ENCODE assay signal across 8 cellular contexts in genomic region chr2:230327418-230328154, GRCh38. TPM values are rescaled to one million over a fixed set of nuclear protein-coding genes. Genes with fewer than 3 reads are reported as not detected.
DNase-seq lines count a peak whose midpoint lies in the region; ATAC-seq, FAIRE-seq and TF ChIP-seq lines count a peak whose summit lies in the region.

No MANE protein-coding gene starts in this region.

- H3K36me3 Mint-ChIP-seq in CD14-positive monocyte = peaks cover 9 to 22% of the 10 kb centered on the region in 2 donors
- H3K36me3 Mint-ChIP-seq in activated CD4-positive, alpha-beta memory T cell treated with anti-CD3 and anti-CD28 coated beads, Interleukin-2, amount 10 ng/mL, durations not matched to agents 7 days and 5 days (ENCODE audit: low read depth) = peaks cover 72% of the 10 kb centered on the region

- H3K36me3 ChIP-seq in keratinocyte (ENCODE audit: control insufficient read depth in 2 of 2, extremely low read depth in 1 of 2, insufficient read depth in 2 of 2, low read length in 2 of 2) (no peaks in the 10 kb centered on the region), testis (ENCODE audit: low read depth, missing control alignments) (no peaks in the 10 kb centered on the region)

- POLR2A ChIA-PET in activated CD4-positive, alpha-beta memory T cell treated with anti-CD3 and anti-CD28 coated beads, Interleukin-2, amount 10 ng/mL, durations not matched to agents 7 days and 5 days (lab: Charles Lee) = interaction anchor here (0.7 to 5.5 kb wide), 33 partner anchors 9 to 466 kb away, joined by 3 to 56 read pairs (median 5); partner anchors contain the start of genes SP100, SP110 and SP140

- H3K4me1 ChIP-seq in keratinocyte (ENCODE audit: control insufficient read depth, extremely low read depth, insufficient read depth, low read length) = peaks cover 16% of the 10 kb centered on the region
- peaks cover 3% of the 10 kb centered on the region for H3K4me1 ChIP-seq in testis

- no peaks in the 10 kb centered on the region for H3K9me1 ChIP-seq in keratinocyte (ENCODE audit: control insufficient read depth, extremely low read depth, insufficient read depth, low read length)

- peak overlapping the region; percentile 98 to 100 (median 99) for H3K27ac Mint-ChIP-seq in CD14-positive monocyte
- peak overlapping the region; percentile 90 for H3K27ac Mint-ChIP-seq in activated CD4-positive, alpha-beta memory T cell treated with anti-CD3 and anti-CD28 coated beads, Interleukin-2, amount 10 ng/mL, durations not matched to agents 7 days and 5 days

- H3K27ac ChIP-seq in keratinocyte (ENCODE audit: control insufficient read depth, insufficient read depth, low read length) (peak overlapping the region; percentile 83), testis (no peak overlapping the region)

- H2AFZ ChIP-seq in keratinocyte (ENCODE audit: control insufficient read depth, low read length) = peak overlapping the region; percentile 96

- TF ChIP-seq POLR2A in testis (IDR thresholded peaks at IDR 0.05) = no peak

- H3K4me3 Mint-ChIP-seq in CD14-positive monocyte = peak overlapping the region; percentile 80 to 95
- peak overlapping the region; percentile 89 for H3K4me3 Mint-ChIP-seq in activated CD4-positive, alpha-beta memory T cell treated with anti-CD3 and anti-CD28 coated beads, Interleukin-2, amount 10 ng/mL, durations not matched to agents 7 days and 5 days

- peak overlapping the region; percentile 97 for H3K4me2 ChIP-seq in keratinocyte (ENCODE audit: control insufficient read depth, extremely low read depth, insufficient read depth, low read depth, low read length)

- no peaks in the 10 kb centered on the region for H3K27me3 ChIP-seq in keratinocyte (ENCODE audit: control insufficient read depth, extremely low read depth, insufficient read depth, low read length)
- no peaks in the 10 kb centered on the region for H3K27me3 ChIP-seq in testis

- peaks cover 4 to 16% (median 7%) of the 10 kb centered on the region in 7 donors for H3K9me3 Mint-ChIP-seq in CD14-positive monocyte
- H3K9me3 Mint-ChIP-seq in activated CD4-positive, alpha-beta memory T cell treated with anti-CD3 and anti-CD28 coated beads, Interleukin-2, amount 10 ng/mL, durations not matched to agents 7 days and 5 days = no peaks in the 10 kb centered on the region

- DNase-seq in CD14-positive monocyte (ENCODE audit: low spot score) = no peak
- DNase-seq in activated CD4-positive, alpha-beta memory T cell treated with anti-CD3 and anti-CD28 coated beads, Interleukin-2, amount 10 ng/mL, durations not matched to agents 7 days and 5 days = no peak
- no peak for DNase-seq in keratinocyte (ENCODE audit: low read depth, low spot score)
- no peak for DNase-seq in testis
- DNase-seq in NCI-H226 = no peak
- no peak for DNase-seq in omental fat pad (ENCODE audit: low spot score)

- no peak for FAIRE-seq in keratinocyte (lab: Jason Lieb, UNC)

- peak; percentile 73 for ATAC-seq in GM19455 (IDR thresholded peaks at IDR 0.05; ENCODE audit: unreplicated experiment)
- ATAC-seq in HG03520 (IDR thresholded peaks at IDR 0.05; ENCODE audit: unreplicated experiment) = peak; percentile 71
- no peak for ATAC-seq in omental fat pad (ENCODE audit: low FRiP score)

- WGBS in testis, 2 donors = 72 to 76% methylated on average over 5 of the region's 5 CpGs

- TF ChIP-seq CTCF in CD14-positive monocyte (IDR thresholded peaks at IDR 0.05) (no peak), keratinocyte (optimal IDR thresholded peaks at IDR 0.05 in 1 of 3, IDR thresholded peaks at IDR 0.05 in 1 of 3, conservative IDR thresholded peaks at IDR 0.05 in 1 of 3; ENCODE audit: extremely low read depth in 1 of 3, insufficient read depth in 2 of 3, low read length in 3 of 3) (no peak), testis (IDR thresholded peaks at IDR 0.05) (no peak), omental fat pad (IDR thresholded peaks at IDR 0.05) (no peak)

- dilution Hi-C loops in keratinocyte (cut with MboI; ENCODE audit: extremely low pct_ligation_motif_present, low sequenced_read_pairs) = no loop called here

- H3K9me3 ChIP-seq in keratinocyte (ENCODE audit: control insufficient read depth, low read depth, low read length) (no peaks in the 10 kb centered on the region), testis (no peaks in the 10 kb centered on the region)

- peaks cover 67% of the 10 kb centered on the region for H3K4me1 Mint-ChIP-seq in CD14-positive monocyte
- peaks cover 70% of the 10 kb centered on the region for H3K4me1 Mint-ChIP-seq in activated CD4-positive, alpha-beta memory T cell treated with anti-CD3 and anti-CD28 coated beads, Interleukin-2, amount 10 ng/mL, durations not matched to agents 7 days and 5 days

- H3K4me3 ChIP-seq in keratinocyte (ENCODE audit: control insufficient read depth in 2 of 3, extremely low read depth in 1 of 3, insufficient read depth in 2 of 3, low read depth in 1 of 3, low read length in 3 of 3) = peak overlapping the region; percentile 37 to 91 (median 84)
- H3K4me3 ChIP-seq in testis = peak overlapping the region; percentile 43 to 47

- peaks cover 0 to 3% (median 0%) of the 10 kb centered on the region in 3 donors for H3K27me3 Mint-ChIP-seq in CD14-positive monocyte (ENCODE audit: low read depth in 3 of 3)
- no peaks in the 10 kb centered on the region for H3K27me3 Mint-ChIP-seq in activated CD4-positive, alpha-beta memory T cell treated with anti-CD3 and anti-CD28 coated beads, Interleukin-2, amount 10 ng/mL, durations not matched to agents 7 days and 5 days

- no peaks in the 10 kb centered on the region for H4K20me1 ChIP-seq in keratinocyte (ENCODE audit: control insufficient read depth, extremely low read depth, insufficient read depth, low read length)

- H3K9ac ChIP-seq in keratinocyte (ENCODE audit: control insufficient read depth, extremely low read depth, insufficient read depth, low read length) = peak overlapping the region; percentile 76

- intact Hi-C loops in CD14-positive monocyte (cut with micrococcal nuclease) = loop anchor here (5.0 to 10.0 kb wide), 5 partner anchors 85 to 403 kb away; partner anchors contain the start of genes FBXO36 (in 1 of the 2), SP100 (in 1 of the 2), SP110 (in 1 of the 2) and TRIP12 (in 1 of the 2)
- intact Hi-C loops in testis (cut with DNase I; ENCODE audit: low total_unique reads) = no loop called here

- peaks cover 10% of the 10 kb centered on the region for H3K79me2 ChIP-seq in keratinocyte (ENCODE audit: control insufficient read depth, insufficient read depth, low read length)

- CTCF ChIA-PET in activated CD4-positive, alpha-beta memory T cell treated with anti-CD3 and anti-CD28 coated beads, Interleukin-2, amount 10 ng/mL, durations not matched to agents 7 days and 5 days (lab: Charles Lee) = interaction anchor here (0.6 to 2.2 kb wide), 10 partner anchors 8 to 407 kb away, joined by 3 to 9 read pairs (median 5); partner anchors contain the start of genes SLC16A14, SP110 and SP140

RNA-seq across cellular contexts. Expression of gene SP140L, which starts 0.6 kb away (rescaled TPM):
- polyA plus RNA-seq in CD14-positive monocyte (1 to 10 TPM; 6.5 to 8.5 TPM), keratinocyte (9.0 to 10.8 TPM (median 9.4 TPM) in 3 replicates), testis (ENCODE audit: insufficient read depth, low read depth, low replicate concordance) (7.2 TPM)
- 10 to 100 TPM; 85.2 to 88.0 TPM for total RNA-seq in activated CD4-positive, alpha-beta memory T cell treated with anti-CD3 and anti-CD28 coated beads, Interleukin-2, amount 10 ng/mL, durations not matched to agents 7 days and 5 days
- 6.6 TPM for polyA plus RNA-seq in keratinocyte (2011; ENCODE audit: low read depth)
- polyA plus RNA-seq in keratinocyte (2011; cell fraction: cytosol; rRNA removed) = 5.7 and 8.0 TPM in 2 replicates
- polyA plus RNA-seq in keratinocyte (2011; cell fraction: nucleus; rRNA removed) = 22.7 and 28.1 TPM in 2 replicates
- polyA plus RNA-seq in keratinocyte (2012; ENCODE audit: low replicate concordance) = 3.0 and 11.2 TPM in 2 replicates
- 4.8 to 12.9 TPM (median 7.4 TPM) in 3 replicates for polyA minus RNA-seq in keratinocyte
- 2.3 TPM for polyA minus RNA-seq in keratinocyte (2011; cell fraction: cytosol; rRNA and poly(A)+ RNA removed)
- polyA minus RNA-seq in keratinocyte (2011; cell fraction: nucleus; rRNA and poly(A)+ RNA removed) = 8.0 and 16.0 TPM in 2 replicates
- total RNA-seq in testis (10 to 100 TPM in 1 of 2 donors, 1 to 10 TPM in 1; 7.9 to 21.9 TPM), omental fat pad (10 to 100 TPM in 3 of 4 donors, 1 to 10 TPM in 1; 5.3 to 37.5 (median 18.3) TPM)
